7 cellular contexts compared by ENCODE assay signal in the genomic region with DNA sequence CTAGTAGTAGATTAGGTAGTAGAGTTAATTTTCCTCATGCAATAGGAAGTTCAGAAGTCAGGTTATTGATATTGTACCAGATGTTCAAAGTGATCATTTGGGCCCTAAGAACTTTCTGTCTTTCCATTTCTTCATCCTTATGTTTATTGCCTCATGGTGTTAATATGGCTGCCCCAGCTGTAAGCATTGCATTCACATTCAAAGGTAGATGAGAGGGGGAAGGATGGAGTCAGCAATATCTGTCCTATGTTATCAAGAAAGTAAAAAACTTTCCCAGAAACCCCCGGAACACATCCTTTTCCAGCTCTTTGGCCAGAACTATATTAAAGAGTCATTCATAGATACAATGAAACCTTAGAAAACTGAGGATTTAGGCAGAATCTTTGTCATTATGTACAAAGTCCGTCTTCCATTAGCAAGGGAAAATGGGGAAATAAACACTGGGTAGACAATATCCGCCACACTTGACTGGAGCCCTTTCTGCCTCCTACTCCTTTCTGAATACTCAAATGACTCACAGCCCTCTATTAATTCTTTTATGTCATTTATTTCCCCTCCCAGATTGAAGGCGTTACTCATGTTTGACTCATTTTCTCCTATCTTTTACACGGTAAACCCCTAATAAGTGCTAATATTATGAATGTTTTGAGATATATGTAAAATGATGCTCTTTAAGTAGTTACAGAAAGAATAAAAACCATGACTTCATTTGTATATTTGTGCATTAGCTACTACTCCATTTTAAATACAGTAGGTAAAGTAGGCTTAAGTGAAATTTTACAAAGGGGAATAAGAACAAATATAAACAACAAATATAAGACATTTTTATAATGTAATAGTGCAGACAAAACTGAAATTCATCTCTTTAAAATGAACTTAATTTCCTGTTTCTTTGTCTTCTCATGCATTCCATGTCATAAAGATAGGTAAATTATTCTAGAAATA.
DNase-seq lines count a peak whose midpoint lies in the region; ATAC-seq lines count a peak whose summit lies in the region.

No MANE protein-coding gene starts in this region.

- ATAC-seq in GM19025 (IDR thresholded peaks at IDR 0.05; ENCODE audit: low read depth, unreplicated experiment) (peak; percentile 65), HG02870 (IDR thresholded peaks at IDR 0.05; ENCODE audit: unreplicated experiment) (peak; percentile 83)

- peak; percentile 77 for DNase-seq in NCI-H226
- DNase-seq in renal cortical epithelial cell (ENCODE audit: low read depth) = peak; percentile 77
- DNase-seq in amniotic stem cell (lab: John Stamatoyannopoulos, UW) = no peak
- DNase-seq in T-helper 9 cell = no peak
- DNase-seq in stimulated activated CD4-positive, alpha-beta T cell treated with anti-CD3 and anti-CD28 coated beads, Interleukin-2, amount 100 ng/mL, for 24 hours = no peak

Comparison
In these comparisons a context has a peak if more than half of its experiments do, and no peak if none do; other contexts are left out.
1. DNase-seq: peak in NCI-H226 (single experiment) and renal cortical epithelial cell (single experiment); none in amniotic stem cell (single experiment), T-helper 9 cell (single experiment) and stimulated activated CD4-positive, alpha-beta T cell treated with anti-CD3 and anti-CD28 coated beads, Interleukin-2, amount 100 ng/mL, for 24 hours (0 of 2).